1 cellular context compared by ENCODE assay signal in the genomic region with DNA sequence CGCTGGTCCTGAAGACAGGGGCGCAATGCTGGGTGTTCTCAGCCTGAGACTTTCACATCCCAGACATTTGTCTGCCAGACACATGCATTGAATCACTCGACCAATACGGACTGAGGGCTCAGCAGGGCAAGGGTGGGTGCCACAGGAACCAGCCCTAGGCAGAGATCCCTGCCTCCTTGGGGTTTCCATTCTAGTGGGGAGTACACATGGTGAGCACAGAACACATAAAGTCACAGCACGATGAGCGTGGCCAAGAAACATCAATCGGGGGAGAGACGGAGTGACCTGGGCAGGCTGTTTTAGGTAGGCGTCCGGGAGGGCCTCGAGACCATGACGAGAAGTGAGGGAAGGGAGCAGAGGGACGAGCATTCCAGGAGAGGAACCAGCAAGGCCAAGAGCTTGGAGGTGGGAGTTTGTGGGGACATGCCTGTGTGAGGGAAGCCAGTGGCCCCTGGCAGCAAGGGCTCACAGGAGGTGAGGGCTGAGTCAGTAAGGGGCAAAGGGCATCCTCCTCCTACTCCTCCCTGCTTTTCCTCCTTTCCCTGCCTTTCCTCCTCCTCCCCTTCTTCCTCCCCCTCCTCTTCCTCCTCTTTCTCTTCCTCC.
TF ChIP-seq lines count a peak whose summit lies in the region.

No MANE protein-coding gene starts in this region.

TF ChIP-seq in HepG2, 621 proteins besides CTCF, POLR2A, EP300 and RAD21 (continued from another document):
- TF ChIP-seq THAP9 (CRISPR knock-in tag; IDR thresholded peaks at IDR 0.05; ENCODE audit: borderline replicate concordance) = 0 out of 2 replicates have a peak, but pooled peaks have one; percentile 50
- 0 out of 2 replicates have a peak, but pooled peaks have one; percentile 38 for TF ChIP-seq ZC3H13 (CRISPR knock-in tag; IDR thresholded peaks at IDR 0.05)
- TF ChIP-seq, protein P1, sequence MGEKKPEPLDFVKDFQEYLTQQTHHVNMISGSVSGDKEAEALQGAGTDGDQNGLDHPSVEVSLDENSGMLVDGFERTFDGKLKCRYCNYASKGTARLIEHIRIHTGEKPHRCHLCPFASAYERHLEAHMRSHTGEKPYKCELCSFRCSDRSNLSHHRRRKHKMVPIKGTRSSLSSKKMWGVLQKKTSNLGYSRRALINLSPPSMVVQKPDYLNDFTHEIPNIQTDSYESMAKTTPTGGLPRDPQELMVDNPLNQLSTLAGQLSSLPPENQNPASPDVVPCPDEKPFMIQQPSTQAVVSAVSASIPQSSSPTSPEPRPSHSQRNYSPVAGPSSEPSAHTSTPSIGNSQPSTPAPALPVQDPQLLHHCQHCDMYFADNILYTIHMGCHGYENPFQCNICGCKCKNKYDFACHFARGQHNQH (CRISPR knock-in tag; IDR thresholded peaks at IDR 0.05) = no peak
- TF ChIP-seq ZFP41 (CRISPR knock-in tag; IDR thresholded peaks at IDR 0.05; ENCODE audit: borderline replicate concordance) = no peak
- TF ChIP-seq ESRRA (CRISPR knock-in tag; IDR thresholded peaks at IDR 0.05; ENCODE audit: low read depth) = 0 out of 2 replicates have a peak, but pooled peaks have one; percentile 33
- TF ChIP-seq ASH2L (IDR thresholded peaks at IDR 0.05; ENCODE audit: insufficient read length, low read depth, low read length) = no peak
- TF ChIP-seq ZNF296 (CRISPR knock-in tag; conservative IDR thresholded peaks at IDR 0.05) = peak; percentile 69; the same call in 1 of the 2 replicates
- no peak for TF ChIP-seq RFX5 (IDR thresholded peaks at IDR 0.05; ENCODE audit: low read depth, low read length)
- no peak for TF ChIP-seq JUN (CRISPR knock-in tag; IDR thresholded peaks at IDR 0.05)
- no peak for TF ChIP-seq ISX (CRISPR knock-in tag; conservative IDR thresholded peaks at IDR 0.05)
- TF ChIP-seq, protein P2, sequence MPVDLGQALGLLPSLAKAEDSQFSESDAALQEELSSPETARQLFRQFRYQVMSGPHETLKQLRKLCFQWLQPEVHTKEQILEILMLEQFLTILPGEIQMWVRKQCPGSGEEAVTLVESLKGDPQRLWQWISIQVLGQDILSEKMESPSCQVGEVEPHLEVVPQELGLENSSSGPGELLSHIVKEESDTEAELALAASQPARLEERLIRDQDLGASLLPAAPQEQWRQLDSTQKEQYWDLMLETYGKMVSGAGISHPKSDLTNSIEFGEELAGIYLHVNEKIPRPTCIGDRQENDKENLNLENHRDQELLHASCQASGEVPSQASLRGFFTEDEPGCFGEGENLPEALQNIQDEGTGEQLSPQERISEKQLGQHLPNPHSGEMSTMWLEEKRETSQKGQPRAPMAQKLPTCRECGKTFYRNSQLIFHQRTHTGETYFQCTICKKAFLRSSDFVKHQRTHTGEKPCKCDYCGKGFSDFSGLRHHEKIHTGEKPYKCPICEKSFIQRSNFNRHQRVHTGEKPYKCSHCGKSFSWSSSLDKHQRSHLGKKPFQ (CRISPR knock-in tag; IDR thresholded peaks at IDR 0.05; ENCODE audit: insufficient replicate concordance) = no peak
